Comparison of ENCODE assay signal across 1 cellular context in genomic region chr21:38965910-38966504, GRCh38.
TF ChIP-seq lines count a peak whose summit lies in the region.

No MANE protein-coding gene starts in this region.

TF ChIP-seq in H1, 55 proteins besides CTCF, POLR2A, EP300 and RAD21 (continued from another document):
- TF ChIP-seq CHD7 (IDR thresholded peaks at IDR 0.05; ENCODE audit: insufficient replicate concordance, low read length) (no peak), MAFK (IDR thresholded peaks at IDR 0.05; ENCODE audit: low read depth, low read length) (no peak)
